8 cellular contexts compared by ENCODE assay signal in genomic region chr3:64187065-64187959, GRCh38. TPM values are rescaled to one million over a fixed set of nuclear protein-coding genes. Genes with fewer than 3 reads are reported as not detected.
DNase-seq lines count a peak whose midpoint lies in the region; TF ChIP-seq lines count a peak whose summit lies in the region.

No MANE protein-coding gene starts in this region.

- peak overlapping the region; percentile 60 for H4K8ac ChIP-seq in mesenchymal stem cell (ENCODE audit: low read length)

- peaks cover 17% of the 10 kb centered on the region for H3K4me1 ChIP-seq in mesenchymal stem cell (ENCODE audit: control insufficient read depth, insufficient read depth, low read depth, low read length)
- H3K4me1 ChIP-seq in vagina: peaks cover 77% of the 10 kb centered on the region

- TF ChIP-seq CTCF in vagina (IDR thresholded peaks at IDR 0.05): peak in 1 of 3 experiments; percentile 6

- H4K91ac ChIP-seq in mesenchymal stem cell (ENCODE audit: low read length): peak overlapping the region; percentile 14

- H2BK120ac ChIP-seq in mesenchymal stem cell (ENCODE audit: low read depth, low read length): peak overlapping the region; percentile 86

- H3K27ac ChIP-seq in mesenchymal stem cell (ENCODE audit: low read length, poor library complexity, severe bottlenecking) (peak overlapping the region; percentile 99), vagina (peak overlapping the region; percentile 80)

- H3K4me3 ChIP-seq in mesenchymal stem cell (ENCODE audit: insufficient read depth in 1 of 2, low read depth in 1 of 2, low read length in 2 of 2) (peak overlapping the region in 1 of 2 experiments; percentile 14), vagina (no peak overlapping the region)

- DNase-seq in ACHN (peak; percentile 94), MV-4-11 (lab: John Stamatoyannopoulos, UW) (peak; percentile 13), dermis microvascular lymphatic vessel endothelial cell (ENCODE audit: low read depth in 2 of 2) (peak; percentile 84 to 98), mesenchymal stem cell (peak; percentile 98), vagina (ENCODE audit: extremely low spot score in 2 of 2) (peak in 1 of 2 donors; percentile 95), 8988T (no peak), cerebellar nuclear complex (lab: John Stamatoyannopoulos, UW) (no peak)
- DNase-seq in activated naive CD4-positive, alpha-beta T cell treated with Interleukin-2 at 50 U/mL for 16 hours: no peak

- no peak for TF ChIP-seq POLR2A in vagina (IDR thresholded peaks at IDR 0.05)

- H3K18ac ChIP-seq in mesenchymal stem cell (ENCODE audit: low read depth in 1 of 2, low read length in 2 of 2): peak overlapping the region; percentile 86 to 89

- peak overlapping the region; percentile 99 for H2AK5ac ChIP-seq in mesenchymal stem cell (ENCODE audit: low read length, severe bottlenecking)

- in situ Hi-C loops in ACHN (cut with HindIII; ENCODE audit: low pct_ligation_motif_present, low pct_unique_long_range_greater_than_20kb, low sequenced_read_pairs): no loop called here

- peak overlapping the region; percentile 75 for H3K9ac ChIP-seq in mesenchymal stem cell (ENCODE audit: low read length)

- peak overlapping the region in 1 of 2 experiments; percentile 9 for H3K23ac ChIP-seq in mesenchymal stem cell (ENCODE audit: low read length in 2 of 2)

- peak overlapping the region; percentile 39 for H2BK5ac ChIP-seq in mesenchymal stem cell (ENCODE audit: low read depth, low read length, poor library complexity, severe bottlenecking)

- H2BK15ac ChIP-seq in mesenchymal stem cell (ENCODE audit: low read depth, poor library complexity, severe bottlenecking): no peak overlapping the region

- H3K27me3 ChIP-seq in mesenchymal stem cell (ENCODE audit: control insufficient read depth in 1 of 2, insufficient read depth in 1 of 2, low read length in 2 of 2): no peaks in the 10 kb centered on the region
- H3K27me3 ChIP-seq in vagina: no peaks in the 10 kb centered on the region

- H2BK12ac ChIP-seq in mesenchymal stem cell (ENCODE audit: low read length in 2 of 2): peak overlapping the region; percentile 29 to 88

- peaks cover 0 to 9% of the 10 kb centered on the region in 2 experiments for H3K36me3 ChIP-seq in mesenchymal stem cell (ENCODE audit: control insufficient read depth in 1 of 2, insufficient read depth in 2 of 2, low read depth in 1 of 2, low read length in 2 of 2)
- no peaks in the 10 kb centered on the region for H3K36me3 ChIP-seq in vagina

- H3K14ac ChIP-seq in mesenchymal stem cell (ENCODE audit: low read length in 2 of 2): no peak overlapping the region

- H3K9me3 ChIP-seq in mesenchymal stem cell (ENCODE audit: control insufficient read depth, low read length) (no peaks in the 10 kb centered on the region), vagina (no peaks in the 10 kb centered on the region)

- H3K4me2 ChIP-seq in mesenchymal stem cell (ENCODE audit: low read length, poor library complexity, severe bottlenecking): peak overlapping the region; percentile 27

- peak overlapping the region; percentile 20 to 81 for H3K4ac ChIP-seq in mesenchymal stem cell (ENCODE audit: low read depth in 1 of 2, low read length in 2 of 2)

- intact Hi-C loops in vagina (cut with DNase I): no loop called here

- peaks cover 4% of the 10 kb centered on the region for H3K79me1 ChIP-seq in mesenchymal stem cell (replicated peaks; ENCODE audit: low read length, poor library complexity, severe bottlenecking)

- H2AFZ ChIP-seq in mesenchymal stem cell (ENCODE audit: low read depth, low read length): no peak overlapping the region

- WGBS in mesenchymal stem cell: 1% methylated on average over 9 of the region's 9 CpGs

RNA-seq across cellular contexts. Expression of gene PRICKLE2, which starts 38.0 kb away (rescaled TPM):
- total RNA-seq in dermis microvascular lymphatic vessel endothelial cell: 1.8 and 2.8 TPM in 2 replicates
- polyA plus RNA-seq in mesenchymal stem cell (2013, experiment 1 of 2): 17.0 TPM
- 16.9 TPM for polyA plus RNA-seq in mesenchymal stem cell (2013, experiment 2 of 2)
- 39.3 TPM for total RNA-seq in vagina

Comparison
In these comparisons a context has a peak if more than half of its experiments do, and no peak if none do; other contexts are left out.
1. DNase-seq: peak in ACHN (single experiment), MV-4-11 (single experiment), dermis microvascular lymphatic vessel endothelial cell (2 of 2) and mesenchymal stem cell (single experiment); none in 8988T (single experiment), cerebellar nuclear complex (0 of 2) and activated naive CD4-positive, alpha-beta T cell treated with Interleukin-2 at 50 U/mL for 16 hours (single experiment).
2. RNA of gene PRICKLE2, which starts 38.0 kb away (total RNA-seq): 39.3 TPM in vagina (single experiment); 1.8 to 2.8 TPM in dermis microvascular lymphatic vessel endothelial cell; every median in the first group is over 10 times any median in the second.